Comparison of ENCODE assay signal across 9 cellular contexts in genomic region chr10:13272164-13272571, GRCh38. TPM values are rescaled to one million over a fixed set of nuclear protein-coding genes. Genes with fewer than 3 reads are reported as not detected.
DNase-seq lines count a peak whose midpoint lies in the region; ATAC-seq lines count a peak whose summit lies in the region.
"Had no signal": no experiment of that assay in that cellular context is flagged by ENCODE, and none has a peak within 500 bp of the region (broad histone marks: within the 10 kb centered on the region; RNA-seq: fewer than 3 reads in every experiment).

No MANE protein-coding gene starts in this region.

- intact Hi-C loops in sciatic nerve (cut with DNase I): no loop called here

- DNase-seq in NCI-H2196 (lab: John Stamatoyannopoulos, UW; ENCODE audit: unreplicated experiment): peak; percentile 43
- DNase-seq in germinal center (ENCODE audit: low spot score): peak; percentile 10
- peak; percentile 76 for DNase-seq in sciatic nerve (ENCODE audit: low spot score)
- DNase-seq in kidney glomerular epithelial cell (lab: John Stamatoyannopoulos, UW): no peak
- no peak for DNase-seq in GDM1 (lab: John Stamatoyannopoulos, UW)
- DNase-seq in EL: no peak
- DNase-seq: GOT3 had no signal

- peak; percentile 40 for ATAC-seq in GM19351 (IDR thresholded peaks at IDR 0.05; ENCODE audit: unreplicated experiment)
- ATAC-seq in sciatic nerve: peak; percentile 92
- no peak for ATAC-seq in HG02973 (IDR thresholded peaks at IDR 0.05; ENCODE audit: unreplicated experiment)

RNA-seq across cellular contexts. Expression of gene PHYH, which starts 27.7 kb away (rescaled TPM):
- total RNA-seq in sciatic nerve: 21.7 TPM

RNA-seq across cellular contexts. Expression of gene UCMA, which starts 38.0 kb away (rescaled TPM):
- not detected for total RNA-seq in sciatic nerve

Comparison
In these comparisons a context has a peak if more than half of its experiments do, and no peak if none do; other contexts are left out.
1. DNase-seq: peak in NCI-H2196 (single experiment), germinal center (single experiment) and sciatic nerve (single experiment); none in kidney glomerular epithelial cell (single experiment), GDM1 (single experiment) and EL (single experiment).